12 cellular contexts compared by ENCODE assay signal in the genomic region with DNA sequence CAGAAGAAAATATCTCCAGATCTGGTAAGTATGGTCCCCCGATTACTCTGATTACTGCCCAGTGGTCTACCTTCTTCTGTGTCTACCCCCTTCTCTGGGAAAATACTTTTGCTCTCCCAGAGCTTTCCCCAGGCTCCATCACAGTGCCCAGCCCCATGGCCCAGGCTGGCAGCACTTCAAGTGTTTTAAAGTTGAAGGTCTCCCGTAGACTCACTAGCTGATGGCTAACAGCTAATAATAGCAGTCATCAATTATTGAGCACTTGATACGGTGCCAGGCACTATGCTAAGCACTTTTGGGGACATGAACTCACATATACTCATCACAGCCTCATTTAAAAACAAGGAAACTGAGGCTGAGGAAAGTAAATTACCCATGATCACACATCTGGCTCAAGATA. TPM values are rescaled to one million over a fixed set of nuclear protein-coding genes. Genes with fewer than 3 reads are reported as not detected.
DNase-seq lines count a peak whose midpoint lies in the region; ATAC-seq and TF ChIP-seq lines count a peak whose summit lies in the region.
"Had no signal": no experiment of that assay in that cellular context is flagged by ENCODE, and none has a peak within 500 bp of the region (broad histone marks: within the 10 kb centered on the region; RNA-seq: fewer than 3 reads in every experiment).

No MANE protein-coding gene starts in this region.

- H3K56ac ChIP-seq in H9 (ENCODE audit: insufficient read length, low read depth, low read length) = no peak overlapping the region

- H3K27ac ChIP-seq in H9 (ENCODE audit: insufficient read length, low read depth, low read length) (no peak overlapping the region), gastroesophageal sphincter (peak overlapping the region; percentile 68 to 78 (median 77))
- H3K27ac ChIP-seq in naive thymus-derived CD4-positive, alpha-beta T cell (ENCODE audit: low read depth, low read length) = no peak overlapping the region

- H3K27me3 Mint-ChIP-seq in H9 (ENCODE audit: low read depth) (no peaks in the 10 kb centered on the region), WTC11 (ENCODE audit: low read depth) (no peaks in the 10 kb centered on the region)
- H3K27me3 Mint-ChIP-seq in naive thymus-derived CD4-positive, alpha-beta T cell = no peaks in the 10 kb centered on the region

- no peak overlapping the region for H4K8ac ChIP-seq in H9 (replicated peaks; ENCODE audit: insufficient read length, low read depth, low read length)

- H3K79me2 ChIP-seq in H9 (ENCODE audit: insufficient read depth, low read length) = peaks cover 3% of the 10 kb centered on the region; the same call in 1 of the 2 replicates

- no peaks in the 10 kb centered on the region for H3K23me2 ChIP-seq in H9 (ENCODE audit: insufficient read length, low read depth, low read length, poor library complexity, severe bottlenecking)

- H3K14ac ChIP-seq in H9 (ENCODE audit: insufficient read depth, low read length) = no peak overlapping the region

- CTCF ChIA-PET in WTC11 (lab: Charles Lee) = interaction anchor here (1.2 to 1.6 kb wide), 4 partner anchors 16 to 235 kb away, joined by 3 to 5 read pairs (median 4); no protein-coding TSS in a partner anchor
- CTCF ChIA-PET in naive thymus-derived CD4-positive, alpha-beta T cell (lab: Charles Lee) = no interaction called here

- H3K27ac Mint-ChIP-seq in H9 = peak overlapping the region in 2 of 3 experiments; percentile 74 to 85; a peak in 3 of 7 replicates
- peak overlapping the region; percentile 78; the same call in 1 of the 2 replicates for H3K27ac Mint-ChIP-seq in WTC11
- H3K27ac Mint-ChIP-seq in naive thymus-derived CD4-positive, alpha-beta T cell = peak overlapping the region in 1 of 9 donors; percentile 58

- H2AK5ac ChIP-seq in H9 (ENCODE audit: insufficient read length, low read length) = no peak overlapping the region

- H3K18ac ChIP-seq in H9 (ENCODE audit: insufficient read length, low read depth, low read length) = no peak overlapping the region

- TF ChIP-seq EP300 in gastroesophageal sphincter (IDR thresholded peaks at IDR 0.05) = no peak

- H3K27me3 ChIP-seq in H9 (ENCODE audit: insufficient read depth, low read length) = no peaks in the 10 kb centered on the region
- no peaks in the 10 kb centered on the region for H3K27me3 ChIP-seq in gastroesophageal sphincter
- no peaks in the 10 kb centered on the region for H3K27me3 ChIP-seq in skeletal muscle satellite cell (ENCODE audit: control insufficient read depth, insufficient read depth, low read length)
- no peaks in the 10 kb centered on the region for H3K27me3 ChIP-seq in naive thymus-derived CD4-positive, alpha-beta T cell (ENCODE audit: control insufficient read depth in 2 of 2, insufficient read depth in 2 of 2, low read length in 2 of 2)
- H3K27me3 ChIP-seq: cardiac muscle cell had no signal

- H3K9ac ChIP-seq in H9 (ENCODE audit: extremely low read depth, insufficient read length, low read length) (no peak overlapping the region), skeletal muscle satellite cell (ENCODE audit: low read depth, low read length) (peak overlapping the region; percentile 84)

- H3K36me3 Mint-ChIP-seq in H9 (ENCODE audit: insufficient read depth in 1 of 3, low read depth in 3 of 3) (peaks cover 6 to 13% (median 12%) of the 10 kb centered on the region in 3 experiments), WTC11 (peaks cover 15% of the 10 kb centered on the region)
- H3K36me3 Mint-ChIP-seq in naive thymus-derived CD4-positive, alpha-beta T cell = peaks cover under 1 to 46% (median 13%) of the 10 kb centered on the region in 5 donors

- H3K4me1 ChIP-seq in H9 (ENCODE audit: insufficient read depth, low read length) = peaks cover 3% of the 10 kb centered on the region; the same call in 1 of the 2 replicates
- peaks cover 42 to 93% (median 59%) of the 10 kb centered on the region in 3 donors for H3K4me1 ChIP-seq in gastroesophageal sphincter
- H3K4me1 ChIP-seq in skeletal muscle satellite cell (ENCODE audit: control insufficient read depth, insufficient read depth, low read length) = peaks cover 58% of the 10 kb centered on the region
- no peaks in the 10 kb centered on the region for H3K4me1 ChIP-seq in naive thymus-derived CD4-positive, alpha-beta T cell (ENCODE audit: control insufficient read depth in 2 of 2, insufficient read depth in 2 of 2, low read length in 2 of 2)

- H2BK120ac ChIP-seq in H9 (ENCODE audit: low read depth, low read length, poor library complexity, severe bottlenecking) = no peak overlapping the region

- H4K20me1 ChIP-seq in H9 (ENCODE audit: control insufficient read depth, insufficient read depth, insufficient read length) = no peaks in the 10 kb centered on the region

- peaks cover 28 to 31% of the 10 kb centered on the region in 2 experiments for H3K4me1 Mint-ChIP-seq in H9
- peaks cover 34% of the 10 kb centered on the region for H3K4me1 Mint-ChIP-seq in WTC11
- peaks cover 9 to 63% (median 16%) of the 10 kb centered on the region in 7 donors for H3K4me1 Mint-ChIP-seq in naive thymus-derived CD4-positive, alpha-beta T cell

- no peak overlapping the region for H4K91ac ChIP-seq in H9 (ENCODE audit: insufficient read length, low read depth, low read length)

- H2AFZ ChIP-seq in H9 (ENCODE audit: low read length) = no peak overlapping the region

- TF ChIP-seq CTCF in H9 (conservative IDR thresholded peaks at IDR 0.05) (no peak), WTC11 (IDR thresholded peaks at IDR 0.05) (no peak), gastroesophageal sphincter (IDR thresholded peaks at IDR 0.05) (no peak)

- H3K36me3 ChIP-seq in gastroesophageal sphincter (peaks cover 0 to 11% of the 10 kb centered on the region in 2 donors), skeletal muscle satellite cell (ENCODE audit: insufficient read depth, low read length) (peaks cover 14% of the 10 kb centered on the region)
- peaks cover 0 to 9% (median 0%) of the 10 kb centered on the region in 3 experiments for H3K36me3 ChIP-seq in naive thymus-derived CD4-positive, alpha-beta T cell (ENCODE audit: control insufficient read depth in 2 of 3, insufficient read depth in 3 of 3, low read length in 3 of 3)
- H3K36me3 ChIP-seq: cardiac muscle cell, prostate gland had no signal

- intact Hi-C loops in naive thymus-derived CD4-positive, alpha-beta T cell (cut with micrococcal nuclease) = no loop called here

- no peak overlapping the region for H2BK12ac ChIP-seq in H9 (ENCODE audit: insufficient read length, low read depth, low read length)

- H3K4me3 Mint-ChIP-seq in H9 (no peak overlapping the region), WTC11 (no peak overlapping the region)
- peak overlapping the region in 1 of 10 donors; percentile 5 for H3K4me3 Mint-ChIP-seq in naive thymus-derived CD4-positive, alpha-beta T cell

- TF ChIP-seq POLR2A in gastroesophageal sphincter (IDR thresholded peaks at IDR 0.05) = no peak

- no peak overlapping the region for H4K5ac ChIP-seq in H9 (ENCODE audit: insufficient read length, low read depth, low read length)

- POLR2A ChIA-PET in WTC11 (lab: Charles Lee) = no interaction called here
- POLR2A ChIA-PET in naive thymus-derived CD4-positive, alpha-beta T cell (lab: Charles Lee) = no interaction called here

- H3K4me2 ChIP-seq in H9 (ENCODE audit: insufficient read depth, insufficient read length, low read length) (no peak overlapping the region), skeletal muscle satellite cell (ENCODE audit: low read length) (peak overlapping the region; percentile 24)

- H3K9me3 ChIP-seq in H9 (ENCODE audit: control insufficient read depth, low read depth, low read length) (no peaks in the 10 kb centered on the region), gastroesophageal sphincter (no peaks in the 10 kb centered on the region), skeletal muscle satellite cell (replicated peaks; ENCODE audit: low read length) (no peaks in the 10 kb centered on the region)
- no peaks in the 10 kb centered on the region for H3K9me3 ChIP-seq in naive thymus-derived CD4-positive, alpha-beta T cell (ENCODE audit: control insufficient read depth in 2 of 3, low read length in 3 of 3)
- H3K9me3 ChIP-seq: prostate gland had no signal

- no peak overlapping the region for H3K4ac ChIP-seq in H9 (ENCODE audit: low read depth, low read length)

- no peak overlapping the region for H2BK5ac ChIP-seq in H9 (ENCODE audit: insufficient read length, low read length)

- DNase-seq in H9 (no peak), WTC11 (ENCODE audit: low spot score) (no peak), foreskin melanocyte (no peak), NCI-H2029 (lab: John Stamatoyannopoulos, UW) (no peak), NCI-H2081 treated with DMSO at 0.1 percent for 48 hours (lab: John Stamatoyannopoulos, UW) (no peak)
- no peak for DNase-seq in naive thymus-derived CD4-positive, alpha-beta T cell
- DNase-seq: activated CD8-positive, alpha-beta memory T cell treated with anti-CD3 and anti-CD28 coated beads, Interleukin-2, amount 50 U/mL, for 48 hours; NCI-H774 had no signal

- H3K4me3 ChIP-seq in gastroesophageal sphincter = no peak overlapping the region
- H3K4me3 ChIP-seq in skeletal muscle satellite cell (ENCODE audit: low read length) = no peak overlapping the region
- H3K4me3 ChIP-seq in naive thymus-derived CD4-positive, alpha-beta T cell (ENCODE audit: low read length) = no peak overlapping the region
- H3K4me3 ChIP-seq: cardiac muscle cell, prostate gland had no signal

- peaks cover 11% of the 10 kb centered on the region for H3K79me1 ChIP-seq in H9 (ENCODE audit: insufficient read depth, low read depth, low read length, poor library complexity, severe bottlenecking)

- ATAC-seq in WTC11 = no peak
- no peak for ATAC-seq in gastroesophageal sphincter
- ATAC-seq in naive thymus-derived CD4-positive, alpha-beta T cell = no peak

- no peak overlapping the region for H2BK20ac ChIP-seq in H9 (ENCODE audit: low read depth, low read length, poor library complexity, severe bottlenecking)

- H3K9me3 Mint-ChIP-seq in H9 = no peaks in the 10 kb centered on the region
- H3K9me3 Mint-ChIP-seq in WTC11 = peaks cover 5% of the 10 kb centered on the region
- H3K9me3 Mint-ChIP-seq in naive thymus-derived CD4-positive, alpha-beta T cell = peaks cover 0 to 3% (median 0%) of the 10 kb centered on the region in 11 donors

- no peak overlapping the region for H2BK15ac ChIP-seq in H9 (ENCODE audit: low read depth, low read length)

- H3T11ph ChIP-seq in H9 (ENCODE audit: low read length) = no peak overlapping the region

- no peak overlapping the region for H3K23ac ChIP-seq in H9 (ENCODE audit: insufficient read length, low read depth, low read length)

- WGBS in H9 (ENCODE audit: extremely low coverage, insufficient read length, low lambda C conversion rate) = no CpG with 5 or more reads among the region's 3 CpGs
- 50 to 53% methylated on average over 2 of the region's 3 CpGs for WGBS in gastroesophageal sphincter (ENCODE audit: low coverage in 1 of 2), 2 donors

RNA-seq across cellular contexts. Expression of a gene that starts 33.4 kb away (rescaled TPM):
- total RNA-seq in H9 (2021) (16.1 and 17.7 TPM in 2 replicates), WTC11 (2021) (12.8 to 14.7 TPM (median 14.4 TPM) in 3 replicates), gastroesophageal sphincter (10 to 100 TPM; 28.6 to 35.7 (median 33.5) TPM)
- 28.2 and 29.4 TPM in 2 replicates for total RNA-seq in skeletal muscle satellite cell (2012; rRNA removed)
- 10 to 100 TPM in 1 of 5 experiments, 1 to 10 TPM in 4; 4.0 to 15.7 (median 6.5) TPM for total RNA-seq in naive thymus-derived CD4-positive, alpha-beta T cell
- 1 to 10 TPM in 1 of 2 donors, under 1 TPM in 1; 0.82 to 1.4 TPM for polyA plus RNA-seq in naive thymus-derived CD4-positive, alpha-beta T cell

RNA-seq across cellular contexts. Expression of a gene that starts 33.8 kb away (rescaled TPM):
- 9.6 and 10.6 TPM in 2 replicates for total RNA-seq in H9 (2021)
- total RNA-seq in WTC11 (2021) = 11.4 to 15.0 TPM (median 12.3 TPM) in 3 replicates
- 10 to 100 TPM; 54.3 to 88.7 (median 58.7) TPM for total RNA-seq in gastroesophageal sphincter
- 50.5 and 66.7 TPM in 2 replicates for total RNA-seq in skeletal muscle satellite cell (2012; rRNA removed)
- 10 to 100 TPM; 13.4 to 29.1 (median 20.0) TPM for total RNA-seq in naive thymus-derived CD4-positive, alpha-beta T cell
- polyA plus RNA-seq in naive thymus-derived CD4-positive, alpha-beta T cell = 10 to 100 TPM; 33.3 to 43.8 TPM

Comparison
In these comparisons a context has a peak if more than half of its experiments do, and no peak if none do; other contexts are left out.
1. H3K27ac ChIP-seq: peak in gastroesophageal sphincter (4 of 4); none in H9 (single experiment) and naive thymus-derived CD4-positive, alpha-beta T cell (single experiment).